8 cellular contexts compared by ENCODE assay signal in genomic region chr12:107092669-107093546, GRCh38. TPM values are rescaled to one million over a fixed set of nuclear protein-coding genes. Genes with fewer than 3 reads are reported as not detected.
DNase-seq lines count a peak whose midpoint lies in the region; ATAC-seq, FAIRE-seq and TF ChIP-seq lines count a peak whose summit lies in the region.

No MANE protein-coding gene starts in this region.

- peak overlapping the region; percentile 100 for H2AFZ ChIP-seq in K562 (ENCODE audit: low read depth, low read length)

- DNase-seq in BE2C = peak; percentile 52
- DNase-seq in T-helper 9 cell = peak; percentile 68
- peak in 3 of 4 experiments; percentile 13 to 64 (median 27) for DNase-seq in K562 (ENCODE audit: extremely low read depth in 1 of 4, low spot score in 3 of 4)
- peak; percentile 90 for DNase-seq in kidney
- DNase-seq in stimulated activated CD4-positive, alpha-beta T cell treated with anti-CD3 and anti-CD28 coated beads, Interleukin-15, amount 100 ng/mL, for 48 hours (ENCODE audit: low read depth in 2 of 2) = peak; percentile 59 to 60
- DNase-seq in type B pancreatic cell (ENCODE audit: extremely low spot score, unreplicated experiment) = no peak

- peak overlapping the region; percentile 89 to 96 for H3K9ac ChIP-seq in K562 (ENCODE audit: insufficient read depth in 1 of 2, low read depth in 2 of 2, low read length in 2 of 2)
- peak overlapping the region; percentile 98 for H3K9ac ChIP-seq in kidney (ENCODE audit: low read length in 2 of 2)

- peaks cover 9% of the 10 kb centered on the region for H4K20me1 ChIP-seq in K562 (replicated peaks; ENCODE audit: control insufficient read depth, insufficient read depth, low read length)

- no peak overlapping the region for H3K27ac Mint-ChIP-seq in type B pancreatic cell

- peak overlapping the region; percentile 94 for H3K4me2 ChIP-seq in K562 (ENCODE audit: insufficient read depth, low read length)

- ATAC-seq in GM19328 (IDR thresholded peaks at IDR 0.05; ENCODE audit: unreplicated experiment) (peak; percentile 31), HG03469 (IDR thresholded peaks at IDR 0.05; ENCODE audit: unreplicated experiment) (peak; percentile 20), K562 (peak; percentile 73)

- no peak overlapping the region for H3K4me3 Mint-ChIP-seq in type B pancreatic cell

- TF ChIP-seq CTCF in BE2C (IDR thresholded peaks at IDR 0.05; ENCODE audit: low read depth, low read length) = no peak
- TF ChIP-seq CTCF in K562 (IDR thresholded peaks at IDR 0.05 in 2 of 3, conservative IDR thresholded peaks at IDR 0.05 in 1 of 3; ENCODE audit: insufficient read depth in 2 of 3, low read depth in 1 of 3, low read length in 3 of 3) = peak in 1 of 3 experiments; percentile 6; a peak in 2 of 6 replicates
- no peak for TF ChIP-seq CTCF in kidney (IDR thresholded peaks at IDR 0.05; ENCODE audit: borderline replicate concordance, extremely low read depth, insufficient read depth)
- TF ChIP-seq CTCF in type B pancreatic cell (conservative IDR thresholded peaks at IDR 0.05) = no peak

- CTCF ChIA-PET in K562 (lab: Yijun Ruan, JAX; ENCODE audit: low intra/inter-chr PET ratio) = no interaction called here

- FAIRE-seq in K562 (lab: Jason Lieb, UNC) = no peak
- no peak for FAIRE-seq in kidney (lab: Jason Lieb, UNC)

- H3K79me2 ChIP-seq in K562 (ENCODE audit: control insufficient read depth, insufficient read depth, low read length) = peaks cover 48% of the 10 kb centered on the region

- H3K4me1 Mint-ChIP-seq in type B pancreatic cell (ENCODE audit: unreplicated experiment) = no peaks in the 10 kb centered on the region

- BruUV-seq in K562 (replicated peaks; lab: Mats Ljungman, UMichigan) = no TSS peak

- H3K36me3 Mint-ChIP-seq in type B pancreatic cell = peaks cover 3% of the 10 kb centered on the region

- in situ Hi-C loops in K562 (cut with MboI) = no loop called here

- H3K4me1 ChIP-seq in BE2C (peaks cover 5% of the 10 kb centered on the region; the same call in 1 of the 2 replicates), K562 (replicated peaks in 1 of 2; ENCODE audit: control insufficient read depth in 2 of 2, insufficient read depth in 2 of 2, low read length in 2 of 2) (peaks cover 9 to 11% of the 10 kb centered on the region in 2 experiments; a peak in 4 of 5 replicates), kidney (ENCODE audit: control insufficient read depth in 1 of 2, insufficient read depth in 1 of 2, low read depth in 1 of 2, low read length in 2 of 2) (peaks cover 11 to 13% of the 10 kb centered on the region in 2 donors)

- H3K27me3 ChIP-seq in BE2C (no peaks in the 10 kb centered on the region), K562 (ENCODE audit: control insufficient read depth in 2 of 2, insufficient read depth in 2 of 2, low read length in 2 of 2) (no peaks in the 10 kb centered on the region)

- H3K4me3 ChIP-seq in BE2C (ENCODE audit: low read depth, low read length) (peak overlapping the region; percentile 90), K562 (peak overlapping the region; percentile 70), kidney (ENCODE audit: low read length in 2 of 2) (peak overlapping the region; percentile 74 to 97)

- intact Hi-C loops in K562 (cut with micrococcal nuclease) = loop anchor here (1.0 to 2.0 kb wide), 3 partner anchors 11 to 106 kb away; partner anchors contain the start of gene MTERF2
- intact Hi-C loops in kidney (cut with DNase I) = no loop called here

- H3K27me3 Mint-ChIP-seq in type B pancreatic cell = no peaks in the 10 kb centered on the region

- H3K9me3 Mint-ChIP-seq in type B pancreatic cell = no peaks in the 10 kb centered on the region

- no peaks in the 10 kb centered on the region for H3K9me3 ChIP-seq in BE2C
- H3K9me3 ChIP-seq in K562 (replicated peaks; ENCODE audit: control insufficient read depth, insufficient read depth, low read depth, low read length) = no peaks in the 10 kb centered on the region
- H3K9me3 ChIP-seq in kidney (ENCODE audit: control insufficient read depth in 1 of 2, low read length in 2 of 2) = no peaks in the 10 kb centered on the region

- TF ChIP-seq EP300 in K562 (IDR thresholded peaks at IDR 0.05; ENCODE audit: low read length) = no peak

- TF ChIP-seq POLR2A in K562 (conservative IDR thresholded peaks at IDR 0.05) = no peak; the same call in 1 of the 2 replicates

- no peak for TF ChIP-seq RAD21 in K562 (CRISPR knock-in tag; conservative IDR thresholded peaks at IDR 0.05 in 1 of 2, IDR thresholded peaks at IDR 0.05 in 1 of 2)

- no peaks in the 10 kb centered on the region for H3K9me1 ChIP-seq in K562 (ENCODE audit: control insufficient read depth, insufficient read depth, low read length)

- H3K27ac ChIP-seq in K562 (ENCODE audit: extremely low read depth, low read depth, low read length) = peak overlapping the region; percentile 94
- H3K27ac ChIP-seq in kidney (ENCODE audit: low read depth in 2 of 2, low read length in 2 of 2) = peak overlapping the region; percentile 99 to 100

- POLR2A ChIA-PET in K562 (lab: Yijun Ruan, JAX) = interaction anchor here (0.6 to 2.0 kb wide), 10 partner anchors 12 to 736 kb away, joined by 3 to 11 read pairs (median 3); partner anchors contain the start of genes POLR3B and TMEM263

- H3K36me3 ChIP-seq in BE2C = no peaks in the 10 kb centered on the region
- H3K36me3 ChIP-seq in K562 (ENCODE audit: control insufficient read depth, insufficient read depth, low read length) = no peaks in the 10 kb centered on the region
- no peaks in the 10 kb centered on the region for H3K36me3 ChIP-seq in kidney (ENCODE audit: control insufficient read depth in 1 of 2, insufficient read depth in 2 of 2, low read length in 2 of 2)

- WGBS in K562 (ENCODE audit: insufficient coverage, low coverage, missing lambda C conversion rate) = under 1% methylated on average over 60 of the region's 83 CpGs

TF ChIP-seq in K562, 482 proteins besides CTCF, POLR2A, EP300 and RAD21 (continues in another document):
- TF ChIP-seq CREM (IDR thresholded peaks at IDR 0.05; ENCODE audit: low read depth) = no peak; the same call in 1 of the 2 replicates
- TF ChIP-seq SAFB (IDR thresholded peaks at IDR 0.05; ENCODE audit: borderline replicate concordance, low read depth, low read length) = no peak
- TF ChIP-seq ZNF23 (CRISPR knock-in tag; IDR thresholded peaks at IDR 0.05) = no peak
- TF ChIP-seq ZNF324 (CRISPR knock-in tag; IDR thresholded peaks at IDR 0.05) = no peak
- peak in 1 of 3 experiments; percentile 75; a peak in 3 of 6 replicates for TF ChIP-seq ZBTB11 (CRISPR knock-in tag; IDR thresholded peaks at IDR 0.05)
- peak; percentile 83 for TF ChIP-seq NFIC (IDR thresholded peaks at IDR 0.05)
- no peak for TF ChIP-seq MBD2 (IDR thresholded peaks at IDR 0.05; ENCODE audit: borderline replicate concordance, low read depth)
- no peak for TF ChIP-seq ZNF583 (CRISPR knock-in tag; IDR thresholded peaks at IDR 0.05)
- no peak for TF ChIP-seq NONO (IDR thresholded peaks at IDR 0.05; ENCODE audit: low read depth in 2 of 2, low read length in 1 of 2)
- TF ChIP-seq, protein P1, sequence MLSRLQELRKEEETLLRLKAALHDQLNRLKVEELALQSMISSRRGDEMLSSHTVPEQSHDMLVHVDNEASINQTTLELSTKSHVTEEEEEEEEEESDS (CRISPR knock-in tag; IDR thresholded peaks at IDR 0.05) = no peak
- TF ChIP-seq PCBP1 (IDR thresholded peaks at IDR 0.05; ENCODE audit: low read depth, low read length, poor library complexity, severe bottlenecking) = no peak

RNA-seq across cellular contexts. Expression of gene CRY1, which starts 0.4 kb away (rescaled TPM):
- 16.5 TPM for polyA plus RNA-seq in BE2C (2012; ENCODE audit: insufficient read depth, insufficient read length, low read depth)
- total RNA-seq in K562 (2011; cell fraction: chromatin; rRNA removed; ENCODE audit: low replicate concordance) = 33.7 and 80.9 TPM in 2 replicates
- 18.8 and 19.5 TPM in 2 replicates for total RNA-seq in K562 (2011; cell fraction: nucleolus; rRNA removed)
- total RNA-seq in K562 (2011; cell fraction: nucleoplasm; rRNA removed) = 20.0 and 23.1 TPM in 2 replicates
- total RNA-seq in K562 (2014; rRNA removed) (21.8 and 26.0 TPM in 2 replicates), K562 (2014; rRNA removed; fragmentation: Illumina TruSeq; extraction: Trizol) (26.0 and 29.7 TPM in 2 replicates), K562 (2015; rRNA removed; fragmentation: Illumina TruSeq; extraction: Trizol) (23.3 and 24.9 TPM in 2 replicates), K562 (2021) (32.6 and 34.0 TPM in 2 replicates), kidney (17.7 TPM), type B pancreatic cell (ENCODE audit: low replicate concordance) (14.6 and 23.9 TPM in 2 replicates)
- polyA plus RNA-seq in K562 (2011; rRNA removed) (33.3 and 38.2 TPM in 2 replicates), K562 (2014; fragmentation: Illumina TruSeq; extraction: Trizol) (22.2 and 26.9 TPM in 2 replicates), K562 (2014; fragmentation: Nextera tagmentation; extraction: Ambion mirVana) (1 to 10 TPM; 8.7 to 9.4 TPM), K562 (2014; rRNA removed) (25.2 and 25.8 TPM in 2 replicates), kidney (ENCODE audit: insufficient read depth, low read depth, low replicate concordance) (8.4 TPM)
- polyA plus RNA-seq in K562 (2011; cell fraction: cytosol; rRNA removed) = 14.3 and 29.4 TPM in 2 replicates
- 54.9 and 80.7 TPM in 2 replicates for polyA plus RNA-seq in K562 (2011; cell fraction: nucleus; rRNA removed)
- 17.6 and 22.2 TPM in 2 replicates for polyA plus RNA-seq in K562 (2012)
- 24.4 and 30.6 TPM in 2 replicates for polyA minus RNA-seq in K562 (2011; rRNA and poly(A)+ RNA removed)
- 12.1 and 12.2 TPM in 2 replicates for polyA minus RNA-seq in K562 (2011; cell fraction: cytosol; rRNA and poly(A)+ RNA removed)
- 28.9 and 43.4 TPM in 2 replicates for polyA minus RNA-seq in K562 (2011; cell fraction: nucleus; rRNA and poly(A)+ RNA removed)

Comparison
In these comparisons a context has a peak if more than half of its experiments do, and no peak if none do; other contexts are left out.
1. ATAC-seq: peak in every context shown above with its lines; median percentile 73 in K562; 31 in GM19328; 20 in HG03469.